Comparison of ENCODE assay signal across 9 cellular contexts in genomic region chr5:31824886-31825774, GRCh38.
A peak's percentile ranks its signal among the peaks of the same experiment; 100 is the strongest.
DNase-seq lines count a peak whose midpoint lies in the region; ATAC-seq and TF ChIP-seq lines count a peak whose summit lies in the region.
"Had no signal": no experiment of that assay in that cellular context is flagged by ENCODE, and none has a peak within 500 bp of the region (broad histone marks: within the 10 kb centered on the region; RNA-seq: fewer than 3 reads in every experiment).

No MANE protein-coding gene starts in this region.

- POLR2A ChIA-PET in BJ (lab: Charles Lee): no interaction called here

- H3K27me3 ChIP-seq in BJ (ENCODE audit: control insufficient read depth, insufficient read depth, low read length): peaks cover 8% of the 10 kb centered on the region

- DNase-seq in BJ (ENCODE audit: low read depth): peak; percentile 8
- DNase-seq in NCI-H1436 (lab: John Stamatoyannopoulos, UW): peak; percentile 27
- DNase-seq in T-helper 2 cell treated with Interferon-gamma antibody and Interleukin-4, amounts not matched to agents 5 μg/mL and 100 μg/mL, for 36 hours (ENCODE audit: low spot score): peak; percentile 6
- DNase-seq in caudate nucleus (lab: John Stamatoyannopoulos, UW): peak in 39 of 61 donors; percentile 1 to 67 (median 27)
- peak; percentile 16 to 28 for DNase-seq in left colon
- DNase-seq in stimulated activated CD4-positive, alpha-beta T cell treated with anti-CD3 and anti-CD28 coated beads, TNF-alpha, amount 100 ng/mL, for 24 hours (ENCODE audit: low read depth in 3 of 3): peak in 2 of 3 experiments; percentile 5 to 14
- no peak for DNase-seq in NK-92 treated with Interleukin-12 subunit alpha and Interleukin-12 subunit beta, amount 100 ng/mL, for 24 hours (lab: John Stamatoyannopoulos, UW)

- H3K4me3 ChIP-seq in BJ (ENCODE audit: low read depth, low read length): no peak overlapping the region

- no peak overlapping the region for H3K27ac Mint-ChIP-seq in T-helper 2 cell treated with Interferon-gamma antibody and Interleukin-4, amounts not matched to agents 5 μg/mL and 100 μg/mL, for 36 hours
- H3K27ac Mint-ChIP-seq: natural killer cell treated with Interleukin-12 subunit alpha and Interleukin-12 subunit beta and Interleukin-15 and Interleukin-18, amount 100 ng/mL, for 72 hours had no signal

- H3K4me3 Mint-ChIP-seq in T-helper 2 cell treated with Interferon-gamma antibody and Interleukin-4, amounts not matched to agents 5 μg/mL and 100 μg/mL, for 36 hours: no peak overlapping the region
- H3K4me3 Mint-ChIP-seq: natural killer cell treated with Interleukin-12 subunit alpha and Interleukin-12 subunit beta and Interleukin-15 and Interleukin-18, amount 100 ng/mL, for 72 hours had no signal

- H3K36me3 ChIP-seq in BJ (ENCODE audit: control insufficient read depth, insufficient read depth, low read length): no peaks in the 10 kb centered on the region

- no peaks in the 10 kb centered on the region for H3K36me3 Mint-ChIP-seq in T-helper 2 cell treated with Interferon-gamma antibody and Interleukin-4, amounts not matched to agents 5 μg/mL and 100 μg/mL, for 36 hours (ENCODE audit: low read depth)
- H3K36me3 Mint-ChIP-seq: natural killer cell treated with Interleukin-12 subunit alpha and Interleukin-12 subunit beta and Interleukin-15 and Interleukin-18, amount 100 ng/mL, for 72 hours had no signal

- H3K4me1 Mint-ChIP-seq in T-helper 2 cell treated with Interferon-gamma antibody and Interleukin-4, amounts not matched to agents 5 μg/mL and 100 μg/mL, for 36 hours (ENCODE audit: low read depth): peaks cover 3% of the 10 kb centered on the region

- peak overlapping the region; percentile 2 for H3K27ac ChIP-seq in caudate nucleus (ENCODE audit: low read depth, low read length)

- CTCF ChIA-PET in BJ (lab: Yijun Ruan, JAX): interaction anchor here (0.7 to 7.9 kb wide), 26 partner anchors 9 to 504 kb away, joined by 3 to 170 read pairs (median 4); no protein-coding TSS in a partner anchor

- intact Hi-C loops in left colon (cut with DNase I, micrococcal nuclease): loop anchor here in 1 of 2 donors (5.0 kb wide), 2 partner anchors 252 to 267 kb away; no protein-coding TSS in a partner anchor

- H3K9me3 Mint-ChIP-seq in T-helper 2 cell treated with Interferon-gamma antibody and Interleukin-4, amounts not matched to agents 5 μg/mL and 100 μg/mL, for 36 hours: no peaks in the 10 kb centered on the region
- H3K9me3 Mint-ChIP-seq: natural killer cell treated with Interleukin-12 subunit alpha and Interleukin-12 subunit beta and Interleukin-15 and Interleukin-18, amount 100 ng/mL, for 72 hours had no signal

- peaks cover 5% of the 10 kb centered on the region for H3K27me3 Mint-ChIP-seq in T-helper 2 cell treated with Interferon-gamma antibody and Interleukin-4, amounts not matched to agents 5 μg/mL and 100 μg/mL, for 36 hours (ENCODE audit: low read depth)

- TF ChIP-seq CTCF in BJ (IDR thresholded peaks at IDR 0.05; ENCODE audit: insufficient read depth, low read depth, low read length): peak; percentile 63

- ATAC-seq in GM19438 (IDR thresholded peaks at IDR 0.05; ENCODE audit: low read depth, unreplicated experiment) (peak; percentile 83), left colon (peak; percentile 68)
